ENCODE assay signal across 21 cellular contexts in the genomic region with DNA sequence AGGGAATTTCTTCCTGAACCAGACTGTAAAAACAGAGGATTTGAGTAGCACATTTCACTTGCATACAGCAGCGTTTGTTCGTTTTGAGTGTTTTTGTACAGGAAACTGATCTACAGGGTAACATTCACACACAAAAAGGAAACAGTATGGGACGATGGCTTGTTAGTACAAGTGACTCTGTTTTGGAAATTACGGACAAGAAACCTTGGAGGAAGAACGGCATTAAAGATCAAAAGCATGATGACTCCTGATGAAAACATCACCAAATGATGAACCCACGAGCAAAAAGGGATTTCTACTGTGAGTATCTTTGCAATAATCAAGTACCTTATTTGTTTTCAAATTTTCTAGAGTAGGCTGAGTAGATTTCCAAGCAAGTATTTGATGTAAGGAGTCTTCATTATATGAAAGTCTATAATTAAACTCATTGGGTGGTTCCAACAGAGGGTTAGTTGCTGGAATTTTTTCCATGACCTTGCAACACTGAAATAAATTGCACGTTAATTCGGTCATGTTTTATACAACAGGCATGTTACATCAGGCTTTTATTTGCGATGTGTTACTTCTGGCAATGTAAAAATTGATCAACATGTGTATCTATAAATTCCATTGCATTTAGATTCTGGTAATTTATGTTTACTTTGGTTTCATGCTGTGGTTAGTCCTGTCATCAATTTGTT.
DNase-seq lines count a peak whose midpoint lies in the region; ATAC-seq and TF ChIP-seq lines count a peak whose summit lies in the region.
"Had no signal": no experiment of that assay in that cellular context is flagged by ENCODE, and none has a peak within 500 bp of the region (broad histone marks: within the 10 kb centered on the region; RNA-seq: fewer than 3 reads in every experiment).

No MANE protein-coding gene starts in this region.

- no peaks in the 10 kb centered on the region for H3K4me1 Mint-ChIP-seq in stimulated activated naive CD8-positive, alpha-beta T cell treated with anti-CD3 and anti-CD28 coated beads, Interleukin-15, amount 100 ng/mL, for 72 hours
- no peaks in the 10 kb centered on the region for H3K4me1 Mint-ChIP-seq in stimulated activated memory B cell treated with anti-CD40 and anti-IgM and Interleukin-4, amounts not matched to agents 10 μg/mL and 1 μg/mL and 100 μg/mL, for 72 hours
- H3K4me1 Mint-ChIP-seq: neural crest cell had no signal

- H3K27me3 ChIP-seq in skeletal muscle satellite cell (ENCODE audit: control insufficient read depth, insufficient read depth, low read length): no peaks in the 10 kb centered on the region
- H3K27me3 ChIP-seq: cardiac muscle cell, heart right ventricle, SJSA1 had no signal

- no peak for TF ChIP-seq CTCF in fibroblast of mammary gland (conservative IDR thresholded peaks at IDR 0.05; ENCODE audit: control insufficient read depth, insufficient read depth, low read depth, low read length)

- peak overlapping the region; percentile 75 for H3K4me2 ChIP-seq in skeletal muscle satellite cell (ENCODE audit: low read length)

- no peak overlapping the region for H3K4me3 Mint-ChIP-seq in stimulated activated naive CD8-positive, alpha-beta T cell treated with anti-CD3 and anti-CD28 coated beads, Interleukin-15, amount 100 ng/mL, for 72 hours
- no peak overlapping the region for H3K4me3 Mint-ChIP-seq in stimulated activated memory B cell treated with anti-CD40 and anti-IgM and Interleukin-4, amounts not matched to agents 10 μg/mL and 1 μg/mL and 100 μg/mL, for 72 hours
- H3K4me3 Mint-ChIP-seq: activated T-helper 1 cell treated with anti-CD3 and anti-CD28 coated beads, Interleukin-12 subunit alpha, Interleukin-12 subunit beta, Interleukin-2, Interleukin-4 antibody, amounts not matched to agents 30 ng/mL and 10 ng/mL and 1 ng/mL, durations not matched to agents 14 hours and 24 hours and 36 hours; neural crest cell had no signal

- peaks cover 42% of the 10 kb centered on the region for H3K4me1 ChIP-seq in skeletal muscle satellite cell (ENCODE audit: control insufficient read depth, insufficient read depth, low read length)
- H3K4me1 ChIP-seq: heart right ventricle had no signal

- H3K9ac ChIP-seq in SK-N-MC (ENCODE audit: insufficient read length) (peak overlapping the region; percentile 60), skeletal muscle satellite cell (ENCODE audit: low read depth, low read length) (peak overlapping the region; percentile 65)

- no peak overlapping the region for H3K27ac Mint-ChIP-seq in stimulated activated naive CD8-positive, alpha-beta T cell treated with anti-CD3 and anti-CD28 coated beads, Interleukin-15, amount 100 ng/mL, for 72 hours
- H3K27ac Mint-ChIP-seq in stimulated activated memory B cell treated with anti-CD40 and anti-IgM and Interleukin-4, amounts not matched to agents 10 μg/mL and 1 μg/mL and 100 μg/mL, for 72 hours: no peak overlapping the region
- H3K27ac Mint-ChIP-seq: activated T-helper 1 cell treated with anti-CD3 and anti-CD28 coated beads, Interleukin-12 subunit alpha, Interleukin-12 subunit beta, Interleukin-2, Interleukin-4 antibody, amounts not matched to agents 30 ng/mL and 10 ng/mL and 1 ng/mL, durations not matched to agents 14 hours and 24 hours and 36 hours had no signal

- H3K9me3 Mint-ChIP-seq in stimulated activated naive CD8-positive, alpha-beta T cell treated with anti-CD3 and anti-CD28 coated beads, Interleukin-15, amount 100 ng/mL, for 72 hours: peaks cover 0 to 6% of the 10 kb centered on the region in 2 donors
- H3K9me3 Mint-ChIP-seq in stimulated activated memory B cell treated with anti-CD40 and anti-IgM and Interleukin-4, amounts not matched to agents 10 μg/mL and 1 μg/mL and 100 μg/mL, for 72 hours: peaks cover 12% of the 10 kb centered on the region
- H3K9me3 Mint-ChIP-seq: activated T-helper 1 cell treated with anti-CD3 and anti-CD28 coated beads, Interleukin-12 subunit alpha, Interleukin-12 subunit beta, Interleukin-2, Interleukin-4 antibody, amounts not matched to agents 30 ng/mL and 10 ng/mL and 1 ng/mL, durations not matched to agents 14 hours and 24 hours and 36 hours; neural crest cell had no signal

- H3K36me3 ChIP-seq in SK-N-MC (ENCODE audit: insufficient read depth, low read length) (no peaks in the 10 kb centered on the region), skeletal muscle satellite cell (ENCODE audit: insufficient read depth, low read length) (no peaks in the 10 kb centered on the region)
- H3K36me3 ChIP-seq: cardiac muscle cell, heart right ventricle, SJSA1 had no signal

- no peaks in the 10 kb centered on the region for H3K27me3 Mint-ChIP-seq in stimulated activated naive CD8-positive, alpha-beta T cell treated with anti-CD3 and anti-CD28 coated beads, Interleukin-15, amount 100 ng/mL, for 72 hours
- H3K27me3 Mint-ChIP-seq in stimulated activated memory B cell treated with anti-CD40 and anti-IgM and Interleukin-4, amounts not matched to agents 10 μg/mL and 1 μg/mL and 100 μg/mL, for 72 hours: no peaks in the 10 kb centered on the region

- H3K4me3 ChIP-seq in SK-N-MC: peak overlapping the region; percentile 76
- peak overlapping the region; percentile 23 for H3K4me3 ChIP-seq in fibroblast of mammary gland (ENCODE audit: control insufficient read depth, low read depth, low read length)
- H3K4me3 ChIP-seq in skeletal muscle satellite cell (ENCODE audit: low read length): peak overlapping the region; percentile 55
- H3K4me3 ChIP-seq: cardiac muscle cell, heart right ventricle, SJSA1 had no signal

- DNase-seq in EH (ENCODE audit: low read depth): peak; percentile 46
- no peak for DNase-seq in SK-N-MC (ENCODE audit: low read depth, low spot score)
- peak; percentile 39 for DNase-seq in fibroblast of mammary gland (ENCODE audit: low read depth)
- DNase-seq in NCI-H510A treated with DMSO at 0.1 percent for 48 hours (lab: John Stamatoyannopoulos, UW): no peak
- no peak for DNase-seq in stimulated activated naive CD8-positive, alpha-beta T cell treated with anti-CD3 and anti-CD28 coated beads, Interleukin-15, amount 100 ng/mL, for 72 hours
- DNase-seq: activated CD4-positive, CD25-positive, alpha-beta regulatory T cell treated with anti-CD3 and anti-CD28 coated beads, Interleukin-2, amount 50 U/mL, for 72 hours; activated CD8-positive, alpha-beta memory T cell treated with anti-CD3 and anti-CD28 coated beads for 24 hours; Caco-2; heart right ventricle; Karpas-422; NCI-H2171; stimulated activated naive CD4-positive, alpha-beta T cell treated with Interleukin-2 at 50 U/mL for 16 hours had no signal

- ATAC-seq in GM18520 (IDR thresholded peaks at IDR 0.05; ENCODE audit: unreplicated experiment): no peak
- no peak for ATAC-seq in stimulated activated naive CD8-positive, alpha-beta T cell treated with anti-CD3 and anti-CD28 coated beads, Interleukin-15, amount 100 ng/mL, for 72 hours
- no peak for ATAC-seq in stimulated activated memory B cell treated with anti-CD40 and anti-IgM and Interleukin-4, amounts not matched to agents 10 μg/mL and 1 μg/mL and 100 μg/mL, for 72 hours
- ATAC-seq: esophagus mucosa, HCT116, heart right ventricle had no signal

- no peaks in the 10 kb centered on the region for H3K36me3 Mint-ChIP-seq in stimulated activated memory B cell treated with anti-CD40 and anti-IgM and Interleukin-4, amounts not matched to agents 10 μg/mL and 1 μg/mL and 100 μg/mL, for 72 hours

- H3K9me3 ChIP-seq in SK-N-MC (ENCODE audit: low read depth, low read length) (no peaks in the 10 kb centered on the region), skeletal muscle satellite cell (replicated peaks; ENCODE audit: low read length) (no peaks in the 10 kb centered on the region)
- H3K9me3 ChIP-seq: Caco-2, heart right ventricle, SJSA1 had no signal

- H3K27ac ChIP-seq in SK-N-MC: peak overlapping the region; percentile 96
- H3K27ac ChIP-seq: cardiac muscle cell, heart right ventricle, SJSA1 had no signal

Comparison
In these comparisons a context has a peak if more than half of its experiments do, and no peak if none do; other contexts are left out.
1. DNase-seq: peak in EH (single experiment) and fibroblast of mammary gland (single experiment); none in SK-N-MC (single experiment), NCI-H510A treated with DMSO at 0.1 percent for 48 hours (single experiment) and stimulated activated naive CD8-positive, alpha-beta T cell treated with anti-CD3 and anti-CD28 coated beads, Interleukin-15, amount 100 ng/mL, for 72 hours (0 of 2).
2. H3K4me3 ChIP-seq: peak in every context shown above with its lines; median percentile 76 in SK-N-MC; 55 in skeletal muscle satellite cell; 23 in fibroblast of mammary gland.